1 cellular context compared by ENCODE assay signal in the genomic region with DNA sequence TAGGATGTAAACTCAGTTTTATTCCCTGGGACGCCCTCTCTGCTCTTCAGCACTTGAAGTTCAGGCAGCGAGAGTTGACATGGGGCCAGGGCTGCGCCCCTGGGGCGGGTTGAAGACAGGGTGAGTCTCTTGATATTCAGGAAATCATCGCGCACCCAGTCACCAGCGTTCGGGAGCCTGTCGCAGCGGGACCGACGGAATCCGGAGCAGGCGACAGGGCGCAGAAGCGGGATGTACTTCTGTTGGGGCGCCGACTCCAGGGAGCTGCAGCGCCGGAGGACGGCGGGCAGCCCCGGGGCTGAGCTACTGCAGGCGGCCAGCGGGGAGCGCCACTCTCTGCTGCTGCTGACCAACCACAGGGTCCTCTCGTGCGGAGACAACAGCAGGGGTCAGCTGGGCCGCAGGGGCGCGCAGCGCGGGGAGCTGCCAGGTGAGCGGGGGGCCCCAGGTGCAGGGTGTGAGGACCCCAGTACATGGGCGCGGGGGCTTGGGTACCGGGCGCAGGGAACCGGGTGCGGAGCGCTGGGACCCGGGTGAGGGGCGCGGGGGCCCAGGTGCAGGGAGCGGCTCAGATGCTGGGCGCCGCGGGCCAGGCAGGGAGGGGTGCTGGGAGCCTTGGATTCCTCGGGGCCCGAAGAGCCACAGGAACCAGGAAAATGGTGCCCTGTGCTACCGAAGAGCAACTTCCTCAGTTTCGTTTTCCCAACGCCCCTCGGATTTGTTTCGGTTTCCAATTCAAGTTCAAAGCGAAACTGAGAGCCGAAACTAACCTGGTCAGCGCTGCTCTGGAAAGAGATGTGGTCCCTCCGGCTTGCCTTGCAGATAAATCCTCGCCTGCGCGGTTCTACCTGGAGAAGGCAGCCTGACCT.
TF ChIP-seq lines count a peak whose summit lies in the region.

HERC6 (plus strand) TSS at position 162 of the 869 bp plus-strand sequence; CDS start at position 232, 70 bp downstream.

TF ChIP-seq in H1, 55 proteins besides CTCF, POLR2A, EP300 and RAD21:
- TF ChIP-seq JUN (IDR thresholded peaks at IDR 0.05; ENCODE audit: low read depth, low read length) = no peak
- TF ChIP-seq CHD1 (IDR thresholded peaks at IDR 0.05; ENCODE audit: low read depth, low read length) = no peak
- TF ChIP-seq CTBP2 (IDR thresholded peaks at IDR 0.05; ENCODE audit: borderline replicate concordance, insufficient read depth, insufficient read length, low read length) = peak; percentile 51
- TF ChIP-seq ASH2L (IDR thresholded peaks at IDR 0.05; ENCODE audit: low read length) = peak; percentile 97
- TF ChIP-seq YY1 (IDR thresholded peaks at IDR 0.05; ENCODE audit: low read depth, low read length) = peak; percentile 43
- TF ChIP-seq BRCA1 (IDR thresholded peaks at IDR 0.05; ENCODE audit: low read depth, low read length) = no peak
- TF ChIP-seq ATF3 (IDR thresholded peaks at IDR 0.05; ENCODE audit: insufficient read depth, low read depth, low read length) = no peak
- no peak for TF ChIP-seq NRF1 (IDR thresholded peaks at IDR 0.05; ENCODE audit: low read depth, low read length)
- no peak for TF ChIP-seq CEBPB (IDR thresholded peaks at IDR 0.05; ENCODE audit: low read depth, low read length)
- no peak for TF ChIP-seq TBP (IDR thresholded peaks at IDR 0.05; ENCODE audit: low read depth, low read length)
- no peak for TF ChIP-seq SUZ12 (IDR thresholded peaks at IDR 0.05; ENCODE audit: low read length)
- TF ChIP-seq PHF8 (conservative IDR thresholded peaks at IDR 0.05; ENCODE audit: low read depth, low read length) = peak; percentile 64
- TF ChIP-seq FOSL1 (IDR thresholded peaks at IDR 0.05; ENCODE audit: insufficient read depth, low read depth, low read length) = no peak
- TF ChIP-seq TAF1 (IDR thresholded peaks at IDR 0.05; ENCODE audit: low read depth, low read length) = no peak
- TF ChIP-seq SP4 (IDR thresholded peaks at IDR 0.05; ENCODE audit: low read length) = no peak
- TF ChIP-seq TAF7 (optimal IDR thresholded peaks at IDR 0.05; ENCODE audit: borderline replicate concordance, low read depth, low read length) = no peak
- TF ChIP-seq RNF2 (IDR thresholded peaks at IDR 0.05; ENCODE audit: borderline replicate concordance, low read depth, low read length, missing control alignments, poor library complexity, severe bottlenecking) = no peak
- TF ChIP-seq RXRA (IDR thresholded peaks at IDR 0.05; ENCODE audit: insufficient read depth, low read depth, low read length) = 0 out of 2 replicates have a peak, but pooled peaks have one; percentile 41
- peak; percentile 64; the same call in 1 of the 2 replicates for TF ChIP-seq KDM1A (IDR thresholded peaks at IDR 0.05; ENCODE audit: borderline replicate concordance, low read length)
- TF ChIP-seq, protein P1, sequence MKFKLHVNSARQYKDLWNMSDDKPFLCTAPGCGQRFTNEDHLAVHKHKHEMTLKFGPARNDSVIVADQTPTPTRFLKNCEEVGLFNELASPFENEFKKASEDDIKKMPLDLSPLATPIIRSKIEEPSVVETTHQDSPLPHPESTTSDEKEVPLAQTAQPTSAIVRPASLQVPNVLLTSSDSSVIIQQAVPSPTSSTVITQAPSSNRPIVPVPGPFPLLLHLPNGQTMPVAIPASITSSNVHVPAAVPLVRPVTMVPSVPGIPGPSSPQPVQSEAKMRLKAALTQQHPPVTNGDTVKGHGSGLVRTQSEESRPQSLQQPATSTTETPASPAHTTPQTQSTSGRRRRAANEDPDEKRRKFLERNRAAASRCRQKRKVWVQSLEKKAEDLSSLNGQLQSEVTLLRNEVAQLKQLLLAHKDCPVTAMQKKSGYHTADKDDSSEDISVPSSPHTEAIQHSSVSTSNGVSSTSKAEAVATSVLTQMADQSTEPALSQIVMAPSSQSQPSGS (IDR thresholded peaks at IDR 0.05; ENCODE audit: low read length) = no peak
- TF ChIP-seq, protein P2, sequence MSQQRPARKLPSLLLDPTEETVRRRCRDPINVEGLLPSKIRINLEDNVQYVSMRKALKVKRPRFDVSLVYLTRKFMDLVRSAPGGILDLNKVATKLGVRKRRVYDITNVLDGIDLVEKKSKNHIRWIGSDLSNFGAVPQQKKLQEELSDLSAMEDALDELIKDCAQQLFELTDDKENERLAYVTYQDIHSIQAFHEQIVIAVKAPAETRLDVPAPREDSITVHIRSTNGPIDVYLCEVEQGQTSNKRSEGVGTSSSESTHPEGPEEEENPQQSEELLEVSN (IDR thresholded peaks at IDR 0.05) = no peak
- peak in 1 of 2 experiments; percentile 64; a peak in 1 of 4 replicates for TF ChIP-seq HDAC2 (IDR thresholded peaks at IDR 0.05; ENCODE audit: borderline replicate concordance in 1 of 2, low read depth in 2 of 2, low read length in 2 of 2)
- TF ChIP-seq HDAC6 (IDR thresholded peaks at IDR 0.05; ENCODE audit: low read depth, low read length) = no peak
- peak; percentile 52 for TF ChIP-seq POLR2AphosphoS5 (IDR thresholded peaks at IDR 0.05; ENCODE audit: low read depth, low read length)
- TF ChIP-seq MAFK (IDR thresholded peaks at IDR 0.05; ENCODE audit: low read depth, low read length) = no peak
- no peak for TF ChIP-seq NANOG (IDR thresholded peaks at IDR 0.05; ENCODE audit: insufficient read depth, low read depth, low read length, poor library complexity, severe bottlenecking)
- TF ChIP-seq CHD2 (IDR thresholded peaks at IDR 0.05; ENCODE audit: low read length) = no peak
- TF ChIP-seq CREB1 (IDR thresholded peaks at IDR 0.05) = peak; percentile 32
- TF ChIP-seq EZH2 (IDR thresholded peaks at IDR 0.05; ENCODE audit: low read depth, low read length, severe bottlenecking) = no peak
- peak; percentile 94 for TF ChIP-seq RBBP5 (IDR thresholded peaks at IDR 0.05; ENCODE audit: borderline replicate concordance, low read depth, low read length)
- peak; percentile 96 for TF ChIP-seq KDM4A (IDR thresholded peaks at IDR 0.05; ENCODE audit: low read depth, low read length, severe bottlenecking)
- TF ChIP-seq TEAD4 (IDR thresholded peaks at IDR 0.05; ENCODE audit: low read depth, low read length) = no peak
- no peak for TF ChIP-seq KDM5A (IDR thresholded peaks at IDR 0.05; ENCODE audit: low read length)
